In genomic region chr9:92980085-92980745, GRCh38 we compare ENCODE assay signal across 10 cellular contexts. TPM values are rescaled to one million over a fixed set of nuclear protein-coding genes. Genes with fewer than 3 reads are reported as not detected.
DNase-seq lines count a peak whose midpoint lies in the region; ATAC-seq and TF ChIP-seq lines count a peak whose summit lies in the region.
"Had no signal": no experiment of that assay in that cellular context is flagged by ENCODE, and none has a peak within 500 bp of the region (broad histone marks: within the 10 kb centered on the region; RNA-seq: fewer than 3 reads in every experiment).

No MANE protein-coding gene starts in this region.

- ATAC-seq in activated T-helper 17 cell treated with anti-CD3 and anti-CD28 coated beads, Interleukin-2, amount 50 U/mL, for 72 hours (replicated peaks) = peak; percentile 57
- peak; percentile 51 to 53 for ATAC-seq in naive thymus-derived CD8-positive, alpha-beta T cell
- no peak for ATAC-seq in Right ventricle myocardium inferior
- ATAC-seq in GM21390 (IDR thresholded peaks at IDR 0.05; ENCODE audit: unreplicated experiment) = no peak
- ATAC-seq: GM23338 had no signal

- H3K9ac ChIP-seq in MM.1S (ENCODE audit: low read length) = no peak overlapping the region

- peaks cover 35% of the 10 kb centered on the region for H3K79me2 ChIP-seq in MM.1S (ENCODE audit: low read length)

- peaks cover 10% of the 10 kb centered on the region for H3K4me1 ChIP-seq in MM.1S (ENCODE audit: low read length)

- H3K27me3 ChIP-seq in MM.1S (replicated peaks; ENCODE audit: insufficient read depth, low read length) = no peaks in the 10 kb centered on the region
- H3K27me3 ChIP-seq: brain microvascular endothelial cell had no signal

- POLR2A ChIA-PET in naive thymus-derived CD8-positive, alpha-beta T cell (lab: Charles Lee) = interaction anchor here (0.7 to 17.1 kb wide), 7 partner anchors 14 to 115 kb away, joined by 3 to 223 read pairs (median 4); no protein-coding TSS in a partner anchor

- peaks cover 93% of the 10 kb centered on the region for H3K36me3 Mint-ChIP-seq in activated T-helper 17 cell treated with anti-CD3 and anti-CD28 coated beads, Interleukin-2, amount 50 U/mL, for 72 hours (ENCODE audit: low read depth)
- peaks cover 0 to 85% (median 44%) of the 10 kb centered on the region in 3 donors for H3K36me3 Mint-ChIP-seq in naive thymus-derived CD8-positive, alpha-beta T cell

- H4K20me1 ChIP-seq in MM.1S (ENCODE audit: insufficient read depth, low read length) = no peaks in the 10 kb centered on the region

- no peaks in the 10 kb centered on the region for H3K36me3 ChIP-seq in MM.1S (replicated peaks; ENCODE audit: insufficient read depth, low read length)
- H3K36me3 ChIP-seq: brain microvascular endothelial cell had no signal

- H3K27me3 Mint-ChIP-seq in activated T-helper 17 cell treated with anti-CD3 and anti-CD28 coated beads, Interleukin-2, amount 50 U/mL, for 72 hours = no peaks in the 10 kb centered on the region
- no peaks in the 10 kb centered on the region for H3K27me3 Mint-ChIP-seq in naive thymus-derived CD8-positive, alpha-beta T cell

- H3K4me1 Mint-ChIP-seq in activated T-helper 17 cell treated with anti-CD3 and anti-CD28 coated beads, Interleukin-2, amount 50 U/mL, for 72 hours = peaks cover 44% of the 10 kb centered on the region
- H3K4me1 Mint-ChIP-seq in naive thymus-derived CD8-positive, alpha-beta T cell = peaks cover 41 to 82% (median 78%) of the 10 kb centered on the region in 4 donors

- H3K9me2 ChIP-seq in MM.1S (replicated peaks; ENCODE audit: insufficient read depth, low read length) = no peaks in the 10 kb centered on the region

- H3K27ac ChIP-seq in MM.1S (ENCODE audit: low read length) = peak overlapping the region; percentile 3; the same call in 1 of the 2 replicates
- H3K27ac ChIP-seq: brain microvascular endothelial cell had no signal

- H3K4me3 ChIP-seq in MM.1S (ENCODE audit: low read length) = no peak overlapping the region
- H3K4me3 ChIP-seq: GM23338 had no signal

- H3K9me3 Mint-ChIP-seq in activated T-helper 17 cell treated with anti-CD3 and anti-CD28 coated beads, Interleukin-2, amount 50 U/mL, for 72 hours = peaks cover 5% of the 10 kb centered on the region
- H3K9me3 Mint-ChIP-seq in naive thymus-derived CD8-positive, alpha-beta T cell = peaks cover 0 to 3% (median 0%) of the 10 kb centered on the region in 9 donors

- no peaks in the 10 kb centered on the region for H3K9me3 ChIP-seq in MM.1S (replicated peaks; ENCODE audit: insufficient read depth, low read length)

- peak overlapping the region; percentile 48 for H3K4me3 Mint-ChIP-seq in activated T-helper 17 cell treated with anti-CD3 and anti-CD28 coated beads, Interleukin-2, amount 50 U/mL, for 72 hours
- peak overlapping the region; percentile 45 to 79 (median 72) for H3K4me3 Mint-ChIP-seq in naive thymus-derived CD8-positive, alpha-beta T cell
- H3K4me3 Mint-ChIP-seq: GM23338 had no signal

- intact Hi-C loops in Right ventricle myocardium inferior (cut with DNase I) = no loop called here

- peak; percentile 37 for DNase-seq in ELR (ENCODE audit: low read depth)
- DNase-seq in MM.1S = peak; percentile 35
- no peak for DNase-seq in naive thymus-derived CD8-positive, alpha-beta T cell
- DNase-seq in erythroblast (lab: John Stamatoyannopoulos, UW) = no peak
- no peak for DNase-seq in Right ventricle myocardium inferior (ENCODE audit: missing footprints)
- DNase-seq: brain microvascular endothelial cell; NK-92 treated with Interleukin-12 subunit alpha and Interleukin-12 subunit beta, amount 100 ng/mL, for 24 hours had no signal

- H3F3A ChIP-seq in MM.1S (ENCODE audit: insufficient read depth, low read length) = 0 out of 2 replicates have a peak, but pooled peaks cover 2% of the 10 kb centered on the region

- no peak overlapping the region for H2AFZ ChIP-seq in MM.1S (ENCODE audit: low read length)
- H2AFZ ChIP-seq: GM23338 had no signal

- no peak for TF ChIP-seq CTCF in MM.1S (IDR thresholded peaks at IDR 0.05; ENCODE audit: low read length)

- peak overlapping the region; percentile 10 for H3K4me2 ChIP-seq in MM.1S (ENCODE audit: low read depth, low read length)

- TF ChIP-seq POLR2A in erythroblast (IDR thresholded peaks at IDR 0.05; ENCODE audit: low read length) = no peak

- H3K27ac Mint-ChIP-seq in activated T-helper 17 cell treated with anti-CD3 and anti-CD28 coated beads, Interleukin-2, amount 50 U/mL, for 72 hours = peak overlapping the region; percentile 81
- H3K27ac Mint-ChIP-seq in naive thymus-derived CD8-positive, alpha-beta T cell = peak overlapping the region; percentile 85 to 93 (median 90)
- H3K27ac Mint-ChIP-seq: GM23338 had no signal

RNA-seq across cellular contexts. Expression of gene FGD3, which starts 32.9 kb away (rescaled TPM):
- 10 to 100 TPM; 70.6 to 80.2 TPM for total RNA-seq in activated T-helper 17 cell treated with anti-CD3 and anti-CD28 coated beads, Interleukin-2, amount 50 U/mL, for 72 hours
- total RNA-seq in naive thymus-derived CD8-positive, alpha-beta T cell = 100 to 1,000 TPM; 329 to 330 TPM
- polyA plus RNA-seq in naive thymus-derived CD8-positive, alpha-beta T cell = 100 to 1,000 TPM in 2 of 3 donors, 10 to 100 TPM in 1; 64.2 to 161 (median 103) TPM
- total RNA-seq in Right ventricle myocardium inferior = 3.0 TPM

Comparison
In these comparisons a context has a peak if more than half of its experiments do, and no peak if none do; other contexts are left out.
1. DNase-seq: peak in ELR (single experiment) and MM.1S (single experiment); none in naive thymus-derived CD8-positive, alpha-beta T cell (0 of 10), erythroblast (0 of 2) and Right ventricle myocardium inferior (single experiment).
2. ATAC-seq: peak in activated T-helper 17 cell treated with anti-CD3 and anti-CD28 coated beads, Interleukin-2, amount 50 U/mL, for 72 hours (single experiment) and naive thymus-derived CD8-positive, alpha-beta T cell (2 of 2); none in Right ventricle myocardium inferior (single experiment) and GM21390 (single experiment).
3. RNA of gene FGD3, which starts 32.9 kb away (total RNA-seq): 329 to 330 TPM in naive thymus-derived CD8-positive, alpha-beta T cell and 70.6 to 80.2 TPM in activated T-helper 17 cell treated with anti-CD3 and anti-CD28 coated beads, Interleukin-2, amount 50 U/mL, for 72 hours; 3.0 TPM in Right ventricle myocardium inferior (single experiment); every median in the first group is over 10 times any median in the second.